ENCODE assay signal across 17 cellular contexts in the genomic region with DNA sequence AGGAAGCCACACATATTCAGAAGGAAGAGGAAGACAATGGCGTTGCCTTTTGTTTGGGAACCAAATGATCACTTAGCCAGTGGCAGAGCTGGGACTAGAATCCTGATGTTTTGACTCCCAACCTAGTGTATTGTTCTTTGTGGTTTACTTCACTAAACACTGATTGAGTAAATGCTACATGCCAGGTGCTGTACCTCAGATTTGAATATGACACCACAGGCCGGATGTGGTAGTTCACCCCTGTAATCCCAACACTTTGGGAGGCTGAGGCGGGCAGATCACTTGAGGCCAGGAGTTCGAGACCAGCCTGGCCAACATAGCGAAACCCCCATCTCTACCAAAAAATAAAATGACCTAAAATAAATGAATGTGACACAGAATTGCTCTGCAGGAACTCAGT. TPM values are rescaled to one million over a fixed set of nuclear protein-coding genes. Genes with fewer than 3 reads are reported as not detected.
A peak's percentile ranks its signal among the peaks of the same experiment; 100 is the strongest.
DNase-seq lines count a peak whose midpoint lies in the region; ATAC-seq and TF ChIP-seq lines count a peak whose summit lies in the region.
"Had no signal": no experiment of that assay in that cellular context is flagged by ENCODE, and none has a peak within 500 bp of the region (broad histone marks: within the 10 kb centered on the region; RNA-seq: fewer than 3 reads in every experiment).

No MANE protein-coding gene starts in this region.

- no peak overlapping the region for H2AFZ ChIP-seq in HCT116 (ENCODE audit: low read depth, low read length, poor library complexity, severe bottlenecking)

- TF ChIP-seq POLR2A in HCT116 (IDR thresholded peaks at IDR 0.05; ENCODE audit: borderline replicate concordance, extremely low read depth, insufficient read depth, insufficient read length), result no peak

- H3K4me3 ChIP-seq in HCT116 (replicated peaks in 1 of 2; ENCODE audit: low read depth in 1 of 2, low read length in 2 of 2), result no peak overlapping the region
- H3K4me3 ChIP-seq: gastroesophageal sphincter had no signal

- no peaks in the 10 kb centered on the region for H3K9me2 ChIP-seq in HCT116 (ENCODE audit: insufficient read depth)

- TF ChIP-seq CTCF in HCT116 (IDR thresholded peaks at IDR 0.05 in 2 of 3, conservative IDR thresholded peaks at IDR 0.05 in 1 of 3; ENCODE audit: borderline replicate concordance in 1 of 3, insufficient read depth in 1 of 3, low read depth in 2 of 3, low read length in 2 of 3) (no peak), nephron progenitor cell (IDR thresholded peaks at IDR 0.05) (no peak)

- no peak overlapping the region for H3K4me3 Mint-ChIP-seq in activated naive CD4-positive, alpha-beta T cell treated with anti-CD3 and anti-CD28 coated beads, Interleukin-2, amount 10 ng/mL, durations not matched to agents 7 days and 5 days
- H3K4me3 Mint-ChIP-seq in activated CD4-positive, alpha-beta memory T cell treated with anti-CD3 and anti-CD28 coated beads for 36 hours, result no peak overlapping the region
- H3K4me3 Mint-ChIP-seq in nephron progenitor cell, result no peak overlapping the region
- H3K4me3 Mint-ChIP-seq: immature natural killer cell had no signal

- peaks cover 3 to 7% of the 10 kb centered on the region in 2 experiments; a peak in 2 of 4 replicates for H3K36me3 ChIP-seq in HCT116 (ENCODE audit: control insufficient read depth in 1 of 2, insufficient read depth in 2 of 2, low read length in 2 of 2)

- 0 out of 2 replicates have a peak, but pooled peaks have one; percentile 20 for ATAC-seq in HCT116
- no peak for ATAC-seq in HG02840 (IDR thresholded peaks at IDR 0.05; ENCODE audit: low FRiP score, unreplicated experiment)
- ATAC-seq in GM18498 (IDR thresholded peaks at IDR 0.05; ENCODE audit: unreplicated experiment), result no peak

- H3K9me3 ChIP-seq in HCT116 (ENCODE audit: control insufficient read depth in 1 of 2, insufficient read depth in 1 of 2, low read depth in 1 of 2, low read length in 2 of 2), result no peaks in the 10 kb centered on the region
- H3K9me3 ChIP-seq: gastroesophageal sphincter had no signal

- RAD21 ChIA-PET in HCT116 (lab: Charles Lee; ENCODE audit: low non-redundant PET in 1 of 2, low total read pairs in 2 of 2, uncharacterized antibody in 2 of 2, unreplicated experiment in 2 of 2), result no interaction called here

- H3K79me2 ChIP-seq in HCT116 (ENCODE audit: insufficient read depth, low read length), result peaks cover 11% of the 10 kb centered on the region

- no peaks in the 10 kb centered on the region for H3K27me3 Mint-ChIP-seq in activated naive CD4-positive, alpha-beta T cell treated with anti-CD3 and anti-CD28 coated beads, Interleukin-2, amount 10 ng/mL, durations not matched to agents 7 days and 5 days
- H3K27me3 Mint-ChIP-seq in activated CD4-positive, alpha-beta memory T cell treated with anti-CD3 and anti-CD28 coated beads for 36 hours, result no peaks in the 10 kb centered on the region
- peaks cover 3% of the 10 kb centered on the region for H3K27me3 Mint-ChIP-seq in nephron progenitor cell (ENCODE audit: low read depth, poor library complexity)

- no peak overlapping the region for H3K4me2 ChIP-seq in HCT116 (ENCODE audit: low read length)

- H3K27ac Mint-ChIP-seq in activated naive CD4-positive, alpha-beta T cell treated with anti-CD3 and anti-CD28 coated beads, Interleukin-2, amount 10 ng/mL, durations not matched to agents 7 days and 5 days, result peak overlapping the region; percentile 70
- peak overlapping the region; percentile 5 for H3K27ac Mint-ChIP-seq in activated CD4-positive, alpha-beta memory T cell treated with anti-CD3 and anti-CD28 coated beads for 36 hours
- peak overlapping the region; percentile 70 for H3K27ac Mint-ChIP-seq in nephron progenitor cell

- H3K4me1 Mint-ChIP-seq in activated naive CD4-positive, alpha-beta T cell treated with anti-CD3 and anti-CD28 coated beads, Interleukin-2, amount 10 ng/mL, durations not matched to agents 7 days and 5 days, result peaks cover 21% of the 10 kb centered on the region
- peaks cover 9% of the 10 kb centered on the region for H3K4me1 Mint-ChIP-seq in activated CD4-positive, alpha-beta memory T cell treated with anti-CD3 and anti-CD28 coated beads for 36 hours (ENCODE audit: low read depth)
- H3K4me1 Mint-ChIP-seq in nephron progenitor cell, result peaks cover 6% of the 10 kb centered on the region

- no peak overlapping the region for H3K27ac ChIP-seq in HCT116 (ENCODE audit: low read depth, low read length)

- no peak for TF ChIP-seq RAD21 in HCT116 (IDR thresholded peaks at IDR 0.05; ENCODE audit: low read depth)

- no TSS peak for BruUV-seq in HCT116 (replicated peaks; lab: Mats Ljungman, UMichigan)

- intact Hi-C loops in HCT116 (cut with micrococcal nuclease), result loop anchor here (5.0 kb wide), 1 partner anchor 363 kb away; no protein-coding TSS in a partner anchor
- intact Hi-C loops in activated CD4-positive, alpha-beta memory T cell treated with anti-CD3 and anti-CD28 coated beads for 36 hours (cut with micrococcal nuclease), result loop anchor here (2.0 to 10.0 kb wide), 2 partner anchors 89 to 365 kb away; a partner anchor contains a TSS

- CTCF ChIA-PET in activated naive CD4-positive, alpha-beta T cell treated with anti-CD3 and anti-CD28 coated beads, Interleukin-2, amount 10 ng/mL, durations not matched to agents 7 days and 5 days (lab: Charles Lee), result interaction anchor here (1.0 to 1.9 kb wide), 4 partner anchors 10 to 95 kb away, joined by 3 to 8 read pairs (median 3); a partner anchor contains a TSS
- CTCF ChIA-PET in HCT116 (lab: Charles Lee), result no interaction called here
- CTCF ChIA-PET in activated CD4-positive, alpha-beta memory T cell treated with anti-CD3 and anti-CD28 coated beads for 36 hours (lab: Charles Lee), result interaction anchor here (0.7 to 1.8 kb wide), 2 partner anchors 27 to 89 kb away, joined by 4 read pairs; a partner anchor contains a TSS

- POLR2A ChIA-PET in HCT116 (lab: Charles Lee), result no interaction called here
- POLR2A ChIA-PET in activated CD4-positive, alpha-beta memory T cell treated with anti-CD3 and anti-CD28 coated beads for 36 hours (lab: Charles Lee), result no interaction called here

- H3K36me3 Mint-ChIP-seq in activated naive CD4-positive, alpha-beta T cell treated with anti-CD3 and anti-CD28 coated beads, Interleukin-2, amount 10 ng/mL, durations not matched to agents 7 days and 5 days, result peaks cover 10% of the 10 kb centered on the region
- H3K36me3 Mint-ChIP-seq in activated CD4-positive, alpha-beta memory T cell treated with anti-CD3 and anti-CD28 coated beads for 36 hours, result peaks cover 5% of the 10 kb centered on the region
- peaks cover 15% of the 10 kb centered on the region for H3K36me3 Mint-ChIP-seq in nephron progenitor cell (ENCODE audit: low read depth)
- H3K36me3 Mint-ChIP-seq: immature natural killer cell had no signal

- H3K4me1 ChIP-seq in HCT116 (ENCODE audit: control insufficient read depth in 1 of 2, insufficient read depth in 2 of 2, low read length in 2 of 2), result no peaks in the 10 kb centered on the region
- H3K4me1 ChIP-seq: gastroesophageal sphincter had no signal

- no peaks in the 10 kb centered on the region for H4K20me1 ChIP-seq in HCT116 (ENCODE audit: insufficient read depth)

- no peaks in the 10 kb centered on the region for H3K27me3 ChIP-seq in HCT116 (ENCODE audit: insufficient read depth, low read length)
- H3K27me3 ChIP-seq: gastroesophageal sphincter had no signal

- H3K9ac ChIP-seq in HCT116 (ENCODE audit: low read length), result no peak overlapping the region

- DNase-seq in activated naive CD4-positive, alpha-beta T cell treated with anti-CD3 and anti-CD28 coated beads, Interleukin-2, amount 10 ng/mL, durations not matched to agents 7 days and 5 days, result no peak
- no peak for DNase-seq in activated naive CD4-positive, alpha-beta T cell treated with anti-CD3 and anti-CD28 coated beads, Interleukin-2, amount 50 U/mL, for 16 hours
- no peak for DNase-seq in HCT116 (ENCODE audit: low read depth, low spot score)
- peak; percentile 41 for DNase-seq in activated CD4-positive, alpha-beta memory T cell treated with anti-CD3 and anti-CD28 coated beads for 36 hours
- no peak for DNase-seq in nephron progenitor cell
- DNase-seq in NCI-H187 (lab: John Stamatoyannopoulos, UW), result no peak
- DNase-seq: activated CD4-positive, CD25-positive, alpha-beta regulatory T cell treated with anti-CD3 and anti-CD28 coated beads, Interleukin-2, amount 50 U/mL, for 72 hours had no signal

- H3K9me3 Mint-ChIP-seq in activated naive CD4-positive, alpha-beta T cell treated with anti-CD3 and anti-CD28 coated beads, Interleukin-2, amount 10 ng/mL, durations not matched to agents 7 days and 5 days, result no peaks in the 10 kb centered on the region
- no peaks in the 10 kb centered on the region for H3K9me3 Mint-ChIP-seq in activated CD4-positive, alpha-beta memory T cell treated with anti-CD3 and anti-CD28 coated beads for 36 hours
- peaks cover 46% of the 10 kb centered on the region for H3K9me3 Mint-ChIP-seq in nephron progenitor cell

TF ChIP-seq in HCT116, 20 proteins besides CTCF, POLR2A, EP300 and RAD21 (continues in another document):
- no peak for TF ChIP-seq EGR1 (IDR thresholded peaks at IDR 0.05; ENCODE audit: low read depth)
- no peak for TF ChIP-seq EZH2 (IDR thresholded peaks at IDR 0.05)
- no peak for TF ChIP-seq POLR2AphosphoS5 (IDR thresholded peaks at IDR 0.05; ENCODE audit: low read depth, low read length)
- TF ChIP-seq TCF7L2 (IDR thresholded peaks at IDR 0.05; ENCODE audit: borderline replicate concordance, extremely low read depth, insufficient read depth, insufficient read length), result no peak
- TF ChIP-seq ZFX (IDR thresholded peaks at IDR 0.05), result no peak
- no peak for TF ChIP-seq SIN3A (IDR thresholded peaks at IDR 0.05; ENCODE audit: low read depth)

RNA-seq across cellular contexts. Expression of a gene that starts 8.4 kb away (rescaled TPM):
- total RNA-seq in HCT116 (2021; ENCODE audit: unreplicated experiment), result 92.2 TPM
- 113 and 139 TPM in 2 replicates for polyA plus RNA-seq in HCT116 (2012)
- total RNA-seq in activated CD4-positive, alpha-beta memory T cell treated with anti-CD3 and anti-CD28 coated beads for 36 hours, result 100 to 1,000 TPM; 103 to 104 TPM

RNA-seq across cellular contexts. Expression of a gene that starts 8.5 kb away (rescaled TPM):
- 8.1 TPM for total RNA-seq in HCT116 (2021; ENCODE audit: unreplicated experiment)
- polyA plus RNA-seq in HCT116 (2012), result 8.9 and 10.5 TPM in 2 replicates
- 10 to 100 TPM; 23.1 to 26.2 TPM for total RNA-seq in activated CD4-positive, alpha-beta memory T cell treated with anti-CD3 and anti-CD28 coated beads for 36 hours

RNA-seq across cellular contexts. Expression of a gene that starts 15.6 kb away (rescaled TPM):
- total RNA-seq in HCT116 (2021; ENCODE audit: unreplicated experiment), result not detected
- polyA plus RNA-seq in HCT116 (2012), result not detected in 2 replicates
- total RNA-seq in activated CD4-positive, alpha-beta memory T cell treated with anti-CD3 and anti-CD28 coated beads for 36 hours, result not detected
- total RNA-seq: A673, gastroesophageal sphincter, IMR-90, mesenteric fat pad, NCI-H460, osteocyte, temporal lobe had no signal
- polyA plus RNA-seq: immature natural killer cell, IMR-90 had no signal

RNA-seq across cellular contexts. Expression of a gene that starts 27.3 kb away (rescaled TPM):
- total RNA-seq in HCT116 (2021; ENCODE audit: unreplicated experiment), result 11.9 TPM
- 8.3 and 10.3 TPM in 2 replicates for polyA plus RNA-seq in HCT116 (2012)
- 10 to 100 TPM; 14.8 to 15.3 TPM for total RNA-seq in activated CD4-positive, alpha-beta memory T cell treated with anti-CD3 and anti-CD28 coated beads for 36 hours

Comparison
In these comparisons a context has a peak if more than half of its experiments do, and no peak if none do; other contexts are left out.
1. H3K27ac Mint-ChIP-seq: peak in every context shown above with its lines; median percentile 70 in activated naive CD4-positive, alpha-beta T cell treated with anti-CD3 and anti-CD28 coated beads, Interleukin-2, amount 10 ng/mL, durations not matched to agents 7 days and 5 days; 70 in nephron progenitor cell; 5 in activated CD4-positive, alpha-beta memory T cell treated with anti-CD3 and anti-CD28 coated beads for 36 hours.